20 cellular contexts compared by ENCODE assay signal in genomic region chr15:90053685-90054466, GRCh38. TPM values are rescaled to one million over a fixed set of nuclear protein-coding genes. Genes with fewer than 3 reads are reported as not detected.
DNase-seq lines count a peak whose midpoint lies in the region; ATAC-seq, FAIRE-seq and TF ChIP-seq lines count a peak whose summit lies in the region.
"Had no signal": no experiment of that assay in that cellular context is flagged by ENCODE, and none has a peak within 500 bp of the region (broad histone marks: within the 10 kb centered on the region; RNA-seq: fewer than 3 reads in every experiment).

No MANE protein-coding gene starts in this region.

- POLR2A ChIA-PET in GM10248 (lab: Yijun Ruan, JAX) = no interaction called here

- no peak for FAIRE-seq in pancreas (lab: Jason Lieb, UNC)
- FAIRE-seq: urothelium cell line had no signal

- H3K9me2 ChIP-seq in hepatocyte (replicated peaks; ENCODE audit: insufficient read depth) = no peaks in the 10 kb centered on the region

- WGBS in hepatocyte (ENCODE audit: low lambda C conversion rate, missing lambda C conversion rate) = 95% methylated on average over 13 of the region's 14 CpGs
- WGBS in pancreas, 2 donors = 87 to 88% methylated on average over 13 to 14 of the region's 14 CpGs

- H2AFZ ChIP-seq in hepatocyte = no peak overlapping the region
- H2AFZ ChIP-seq: parathyroid adenoma had no signal

- H3K4me3 ChIP-seq in hepatocyte (no peak overlapping the region), pancreas (no peak overlapping the region)
- H3K4me3 ChIP-seq: SK-N-MC had no signal

- H3K27ac ChIP-seq in hepatocyte (peak overlapping the region; percentile 14), pancreas (peak overlapping the region; percentile 16 to 50 (median 38))
- H3K27ac ChIP-seq: SK-N-MC had no signal

- BruUV-seq in Calu3 (replicated peaks; lab: Mats Ljungman, UMichigan) = no TSS peak

- H3K27me3 Mint-ChIP-seq in Calu3 (ENCODE audit: unreplicated experiment) = no peaks in the 10 kb centered on the region
- H3K27me3 Mint-ChIP-seq: activated CD8-positive, alpha-beta memory T cell treated with anti-CD3 and anti-CD28 coated beads, Interleukin-2, amount 10 ng/mL, durations not matched to agents 7 days and 5 days had no signal

- ATAC-seq in pancreas = no peak
- ATAC-seq in GM21576 (IDR thresholded peaks at IDR 0.05; ENCODE audit: unreplicated experiment) = no peak
- ATAC-seq: activated CD8-positive, alpha-beta memory T cell treated with anti-CD3 and anti-CD28 coated beads, Interleukin-2, amount 10 ng/mL, durations not matched to agents 7 days and 5 days had no signal

- peaks cover 11% of the 10 kb centered on the region for H3K36me3 Mint-ChIP-seq in Calu3 (ENCODE audit: insufficient read depth, unreplicated experiment)
- H3K36me3 Mint-ChIP-seq: activated CD8-positive, alpha-beta memory T cell treated with anti-CD3 and anti-CD28 coated beads, Interleukin-2, amount 10 ng/mL, durations not matched to agents 7 days and 5 days had no signal

- H4K20me1 ChIP-seq in hepatocyte (ENCODE audit: insufficient read depth, poor library complexity, severe bottlenecking) = no peaks in the 10 kb centered on the region

- H3K9me3 Mint-ChIP-seq in Calu3 (ENCODE audit: low read depth, unreplicated experiment) = no peaks in the 10 kb centered on the region

- peaks cover 22% of the 10 kb centered on the region for H3K4me1 Mint-ChIP-seq in Calu3 (ENCODE audit: low read depth, unreplicated experiment)

- H3K27me3 ChIP-seq in hepatocyte (no peaks in the 10 kb centered on the region), pancreas (no peaks in the 10 kb centered on the region)

- no peak overlapping the region for H3K4me2 ChIP-seq in hepatocyte

- DNase-seq in Calu3 (no peak), SK-N-DZ (ENCODE audit: low spot score) (peak; percentile 43), hepatocyte (ENCODE audit: low spot score) (no peak), pancreas (no peak), RKO (ENCODE audit: low spot score) (no peak), GM10248 (ENCODE audit: extremely low spot score) (no peak)
- DNase-seq: activated CD8-positive, alpha-beta memory T cell treated with anti-CD3 and anti-CD28 coated beads, Interleukin-2, amount 10 ng/mL, durations not matched to agents 7 days and 5 days; activated gamma-delta T cell; aorta; Caco-2; EL; KG1; NCI-H1048; NCI-H774; stimulated activated CD4-positive, alpha-beta T cell treated with anti-CD3 and anti-CD28 coated beads, Interleukin-2, amount 100 ng/mL, for 24 hours; T-helper 9 cell had no signal

- CTCF ChIA-PET in Calu3 (lab: Charles Lee) = interaction anchor here (0.7 kb wide), 1 partner anchor 486 kb away, joined by 3 read pairs; no protein-coding TSS in a partner anchor
- CTCF ChIA-PET in GM10248 (lab: Yijun Ruan, JAX) = interaction anchor here (1.2 to 1.4 kb wide), 3 partner anchors 8 to 33 kb away, joined by 3 to 4 read pairs (median 3); no protein-coding TSS in a partner anchor

- intact Hi-C loops in Calu3 (cut with micrococcal nuclease; ENCODE audit: unreplicated experiment) = loop anchor here (10.0 kb wide), 1 partner anchor 49 kb away; the partner anchor contains the start of gene ZNF710
- intact Hi-C loops in pancreas (cut with DNase I) = no loop called here

- H3K4me1 ChIP-seq in hepatocyte (ENCODE audit: insufficient read depth) (peaks cover 13% of the 10 kb centered on the region), pancreas (peaks cover 0 to 3% (median 3%) of the 10 kb centered on the region in 3 donors)
- H3K4me1 ChIP-seq: Caco-2, parathyroid adenoma had no signal

- peaks cover 71% of the 10 kb centered on the region for H3K79me2 ChIP-seq in hepatocyte

- H3K36me3 ChIP-seq in hepatocyte (replicated peaks; ENCODE audit: insufficient read depth, low read depth) (no peaks in the 10 kb centered on the region), pancreas (no peaks in the 10 kb centered on the region)

- peak overlapping the region; percentile 36 for H3K27ac Mint-ChIP-seq in Calu3 (ENCODE audit: unreplicated experiment)
- H3K27ac Mint-ChIP-seq: activated CD8-positive, alpha-beta memory T cell treated with anti-CD3 and anti-CD28 coated beads, Interleukin-2, amount 10 ng/mL, durations not matched to agents 7 days and 5 days had no signal

- no peaks in the 10 kb centered on the region for H3K9me3 ChIP-seq in hepatocyte (ENCODE audit: low read depth)
- no peaks in the 10 kb centered on the region for H3K9me3 ChIP-seq in pancreas
- H3K9me3 ChIP-seq: Caco-2 had no signal

- no peak overlapping the region for H3K4me3 Mint-ChIP-seq in Calu3 (ENCODE audit: low read depth, unreplicated experiment)
- H3K4me3 Mint-ChIP-seq: activated CD8-positive, alpha-beta memory T cell treated with anti-CD3 and anti-CD28 coated beads, Interleukin-2, amount 10 ng/mL, durations not matched to agents 7 days and 5 days had no signal

- TF ChIP-seq CTCF in Calu3 (IDR thresholded peaks at IDR 0.05; ENCODE audit: unreplicated experiment) (no peak), hepatocyte (IDR thresholded peaks at IDR 0.05; ENCODE audit: poor library complexity) (no peak), pancreas (IDR thresholded peaks at IDR 0.05) (no peak), GM10248 (IDR thresholded peaks at IDR 0.05; ENCODE audit: control extremely low read depth, extremely low read depth, low read depth, missing control alignments) (no peak)

RNA-seq across cellular contexts. Expression of gene IDH2, which starts 48.4 kb away (rescaled TPM):
- 96.1 and 108 TPM in 2 replicates for total RNA-seq in Calu3 (2022)
- 189 and 195 TPM in 2 replicates for polyA plus RNA-seq in SK-N-DZ (2014; cell fraction: cytosol; rRNA removed)
- polyA plus RNA-seq in SK-N-DZ (2014; cell fraction: nucleus; rRNA removed) = 127 and 150 TPM in 2 replicates
- 157 and 163 TPM in 2 replicates for total RNA-seq in hepatocyte
- 310 and 327 TPM in 2 replicates for polyA plus RNA-seq in hepatocyte
- total RNA-seq in pancreas = 100 to 1,000 TPM; 107 to 128 (median 114) TPM
- polyA plus RNA-seq in pancreas = 10 to 100 TPM; 53.6 to 55.7 TPM

RNA-seq across cellular contexts. Expression of gene ZNF710, which starts 52.8 kb away (rescaled TPM):
- total RNA-seq in Calu3 (2022) (14.3 and 15.4 TPM in 2 replicates), hepatocyte (14.2 and 17.2 TPM in 2 replicates), pancreas (100 to 1,000 TPM in 1 of 6 donors, 10 to 100 TPM in 5; 31.9 to 298 (median 36.4) TPM)
- 8.8 and 10.0 TPM in 2 replicates for polyA plus RNA-seq in SK-N-DZ (2014; cell fraction: cytosol; rRNA removed)
- 6.7 and 7.4 TPM in 2 replicates for polyA plus RNA-seq in SK-N-DZ (2014; cell fraction: nucleus; rRNA removed)
- polyA plus RNA-seq in hepatocyte (14.5 and 19.7 TPM in 2 replicates), pancreas (100 to 1,000 TPM in 1 of 2 donors, 10 to 100 TPM in 1; 69.2 to 128 TPM)
